Comparison of ENCODE assay signal across 11 cellular contexts in the genomic region with DNA sequence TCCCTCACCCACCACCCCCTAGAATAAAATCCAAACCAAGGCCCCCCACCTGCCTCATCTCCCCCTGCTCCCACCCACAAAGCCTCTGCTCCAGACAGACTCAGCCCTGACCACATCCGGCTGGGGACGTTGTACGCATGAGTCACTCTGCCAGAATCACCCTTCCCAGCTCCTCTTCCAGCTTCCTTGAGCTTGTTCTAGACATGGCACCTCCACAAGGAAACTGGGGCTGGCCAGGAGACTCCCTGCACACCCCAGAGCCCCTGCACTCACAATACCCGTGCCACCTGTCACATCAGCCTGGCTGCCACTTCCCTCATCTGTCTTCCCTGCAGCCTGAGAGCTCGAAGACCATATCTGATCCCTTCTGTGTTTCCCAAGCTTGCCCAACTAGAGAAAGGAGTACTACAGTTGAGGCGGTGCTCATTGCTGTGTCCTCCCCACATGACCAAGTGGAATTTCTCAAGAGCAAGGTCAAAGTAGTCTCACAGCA. TPM values are rescaled to one million over a fixed set of nuclear protein-coding genes. Genes with fewer than 3 reads are reported as not detected.
DNase-seq lines count a peak whose midpoint lies in the region; ATAC-seq and TF ChIP-seq lines count a peak whose summit lies in the region.
"Had no signal": no experiment of that assay in that cellular context is flagged by ENCODE, and none has a peak within 500 bp of the region (broad histone marks: within the 10 kb centered on the region; RNA-seq: fewer than 3 reads in every experiment).

No MANE protein-coding gene starts in this region.

- POLR2A ChIA-PET in activated CD4-positive, alpha-beta T cell treated with anti-CD3 and anti-CD28 coated beads for 36 hours (lab: Charles Lee): no interaction called here

- H3K36me3 ChIP-seq in SJSA1: peaks cover 42% of the 10 kb centered on the region

- peak overlapping the region; percentile 67 for H3K27ac ChIP-seq in SJSA1

- in situ Hi-C loops in GM13977 (cut with MboI; ENCODE audit: low pct_unique_long_range_greater_than_20kb, low sequenced_read_pairs, unreplicated experiment): no loop called here

- ATAC-seq in activated CD4-positive, alpha-beta T cell treated with anti-CD3 and anti-CD28 coated beads for 36 hours: peak; percentile 61
- ATAC-seq in stimulated activated effector memory CD8-positive, alpha-beta T cell treated with anti-CD3 and anti-CD28 coated beads, Interleukin-12 subunit alpha, Interleukin-12 subunit beta, amount 100 ng/mL, for 72 hours: peak; percentile 57
- no peak for ATAC-seq in GM21367 (IDR thresholded peaks at IDR 0.05; ENCODE audit: unreplicated experiment)
- ATAC-seq in GM19035 (IDR thresholded peaks at IDR 0.05; ENCODE audit: unreplicated experiment): no peak

- peaks cover 50% of the 10 kb centered on the region for H3K4me1 Mint-ChIP-seq in activated CD4-positive, alpha-beta T cell treated with anti-CD3 and anti-CD28 coated beads for 36 hours
- peaks cover 63% of the 10 kb centered on the region for H3K4me1 Mint-ChIP-seq in stimulated activated effector memory CD8-positive, alpha-beta T cell treated with anti-CD3 and anti-CD28 coated beads, Interleukin-12 subunit alpha, Interleukin-12 subunit beta, amount 100 ng/mL, for 72 hours

- no peaks in the 10 kb centered on the region for H3K9me3 Mint-ChIP-seq in activated CD4-positive, alpha-beta T cell treated with anti-CD3 and anti-CD28 coated beads for 36 hours (ENCODE audit: low read depth)
- no peaks in the 10 kb centered on the region for H3K9me3 Mint-ChIP-seq in stimulated activated effector memory CD8-positive, alpha-beta T cell treated with anti-CD3 and anti-CD28 coated beads, Interleukin-12 subunit alpha, Interleukin-12 subunit beta, amount 100 ng/mL, for 72 hours
- H3K9me3 Mint-ChIP-seq: naive B cell had no signal

- no peak for TF ChIP-seq CTCF in epithelial cell of esophagus (IDR thresholded peaks at IDR 0.05; ENCODE audit: insufficient read depth, low read depth, low read length, missing control alignments)
- TF ChIP-seq CTCF in GM13977 (IDR thresholded peaks at IDR 0.05; ENCODE audit: extremely low read depth, insufficient read depth, missing control alignments): no peak

- peaks cover 32% of the 10 kb centered on the region for H3K4me1 ChIP-seq in SJSA1 (replicated peaks)

- H3K4me3 ChIP-seq in SJSA1 (no peak overlapping the region), epithelial cell of esophagus (ENCODE audit: low read length) (no peak overlapping the region)

- peak overlapping the region; percentile 74 for H3K27ac Mint-ChIP-seq in activated CD4-positive, alpha-beta T cell treated with anti-CD3 and anti-CD28 coated beads for 36 hours
- H3K27ac Mint-ChIP-seq in stimulated activated effector memory CD8-positive, alpha-beta T cell treated with anti-CD3 and anti-CD28 coated beads, Interleukin-12 subunit alpha, Interleukin-12 subunit beta, amount 100 ng/mL, for 72 hours: peak overlapping the region; percentile 91

- no peaks in the 10 kb centered on the region for H3K27me3 Mint-ChIP-seq in activated CD4-positive, alpha-beta T cell treated with anti-CD3 and anti-CD28 coated beads for 36 hours
- H3K27me3 Mint-ChIP-seq: naive B cell had no signal

- H3K4me3 Mint-ChIP-seq in activated CD4-positive, alpha-beta T cell treated with anti-CD3 and anti-CD28 coated beads for 36 hours: no peak overlapping the region
- peak overlapping the region; percentile 51 for H3K4me3 Mint-ChIP-seq in stimulated activated effector memory CD8-positive, alpha-beta T cell treated with anti-CD3 and anti-CD28 coated beads, Interleukin-12 subunit alpha, Interleukin-12 subunit beta, amount 100 ng/mL, for 72 hours

- CTCF ChIA-PET in activated CD4-positive, alpha-beta T cell treated with anti-CD3 and anti-CD28 coated beads for 36 hours (lab: Charles Lee): interaction anchor here (0.6 to 1.5 kb wide), 2 partner anchors 20 to 62 kb away, joined by 3 to 4 read pairs; no protein-coding TSS in a partner anchor

- peaks cover 48% of the 10 kb centered on the region for H3K36me3 Mint-ChIP-seq in activated CD4-positive, alpha-beta T cell treated with anti-CD3 and anti-CD28 coated beads for 36 hours (ENCODE audit: low read depth)
- peaks cover 100% of the 10 kb centered on the region for H3K36me3 Mint-ChIP-seq in stimulated activated effector memory CD8-positive, alpha-beta T cell treated with anti-CD3 and anti-CD28 coated beads, Interleukin-12 subunit alpha, Interleukin-12 subunit beta, amount 100 ng/mL, for 72 hours

- H3K9me3 ChIP-seq in SJSA1 (replicated peaks): no peaks in the 10 kb centered on the region; the same call in 1 of the 2 replicates

- no peak for DNase-seq in activated CD4-positive, alpha-beta T cell treated with anti-CD3 and anti-CD28 coated beads for 36 hours
- no peak for DNase-seq in activated CD4-positive, alpha-beta T cell treated with anti-CD3 and anti-CD28 coated beads for 4 hours
- DNase-seq in SJSA1 (ENCODE audit: low read depth in 1 of 2, low spot score in 2 of 2) (peak; percentile 71 to 85), epithelial cell of esophagus (ENCODE audit: low read depth) (peak; percentile 84), GM13977 (ENCODE audit: low spot score) (no peak)
- no peak for DNase-seq in stimulated activated effector memory CD8-positive, alpha-beta T cell treated with anti-CD3 and anti-CD28 coated beads, Interleukin-12 subunit alpha, Interleukin-12 subunit beta, amount 100 ng/mL, for 72 hours (ENCODE audit: low spot score in 2 of 2)
- DNase-seq: central memory CD4-positive, alpha-beta T cell; naive B cell; NCI-H774 had no signal

- H3K27me3 ChIP-seq in SJSA1 (replicated peaks): no peaks in the 10 kb centered on the region

- intact Hi-C loops in activated CD4-positive, alpha-beta T cell treated with anti-CD3 and anti-CD28 coated beads for 36 hours (cut with DNase I, micrococcal nuclease): no loop called here

RNA-seq across cellular contexts. Expression of a gene that starts 9.7 kb away (rescaled TPM):
- 10 to 100 TPM; 25.9 to 27.3 TPM for total RNA-seq in activated CD4-positive, alpha-beta T cell treated with anti-CD3 and anti-CD28 coated beads for 36 hours
- total RNA-seq in SJSA1 (2014; rRNA removed; shearing (Covaris generic)): 15.9 and 16.9 TPM in 2 replicates

RNA-seq across cellular contexts. Expression of a gene that starts 12.3 kb away (rescaled TPM):
- total RNA-seq in activated CD4-positive, alpha-beta T cell treated with anti-CD3 and anti-CD28 coated beads for 36 hours: 10 to 100 TPM; 11.9 to 15.2 TPM
- total RNA-seq in SJSA1 (2014; rRNA removed; shearing (Covaris generic)): 5.0 and 10.5 TPM in 2 replicates

RNA-seq across cellular contexts. Expression of a gene that starts 34.6 kb away (rescaled TPM):
- total RNA-seq in activated CD4-positive, alpha-beta T cell treated with anti-CD3 and anti-CD28 coated beads for 36 hours: 10 to 100 TPM; 32.6 to 43.5 TPM
- total RNA-seq in SJSA1 (2014; rRNA removed; shearing (Covaris generic)): 23.2 and 26.7 TPM in 2 replicates

RNA-seq across cellular contexts. Expression of a gene that starts 47.1 kb away (rescaled TPM):
- total RNA-seq in activated CD4-positive, alpha-beta T cell treated with anti-CD3 and anti-CD28 coated beads for 36 hours: 10 to 100 TPM; 65.5 to 66.4 TPM
- 11.0 and 32.6 TPM in 2 replicates for total RNA-seq in SJSA1 (2014; rRNA removed; shearing (Covaris generic))

Comparison
In these comparisons a context has a peak if more than half of its experiments do, and no peak if none do; other contexts are left out.
1. ATAC-seq: peak in activated CD4-positive, alpha-beta T cell treated with anti-CD3 and anti-CD28 coated beads for 36 hours (single experiment) and stimulated activated effector memory CD8-positive, alpha-beta T cell treated with anti-CD3 and anti-CD28 coated beads, Interleukin-12 subunit alpha, Interleukin-12 subunit beta, amount 100 ng/mL, for 72 hours (single experiment); none in GM21367 (single experiment) and GM19035 (single experiment).
2. DNase-seq: peak in SJSA1 (2 of 2) and epithelial cell of esophagus (single experiment); none in activated CD4-positive, alpha-beta T cell treated with anti-CD3 and anti-CD28 coated beads for 36 hours (single experiment), activated CD4-positive, alpha-beta T cell treated with anti-CD3 and anti-CD28 coated beads for 4 hours (0 of 2), stimulated activated effector memory CD8-positive, alpha-beta T cell treated with anti-CD3 and anti-CD28 coated beads, Interleukin-12 subunit alpha, Interleukin-12 subunit beta, amount 100 ng/mL, for 72 hours (0 of 2) and GM13977 (single experiment).